Comparison of ENCODE assay signal across 26 cellular contexts in the genomic region with DNA sequence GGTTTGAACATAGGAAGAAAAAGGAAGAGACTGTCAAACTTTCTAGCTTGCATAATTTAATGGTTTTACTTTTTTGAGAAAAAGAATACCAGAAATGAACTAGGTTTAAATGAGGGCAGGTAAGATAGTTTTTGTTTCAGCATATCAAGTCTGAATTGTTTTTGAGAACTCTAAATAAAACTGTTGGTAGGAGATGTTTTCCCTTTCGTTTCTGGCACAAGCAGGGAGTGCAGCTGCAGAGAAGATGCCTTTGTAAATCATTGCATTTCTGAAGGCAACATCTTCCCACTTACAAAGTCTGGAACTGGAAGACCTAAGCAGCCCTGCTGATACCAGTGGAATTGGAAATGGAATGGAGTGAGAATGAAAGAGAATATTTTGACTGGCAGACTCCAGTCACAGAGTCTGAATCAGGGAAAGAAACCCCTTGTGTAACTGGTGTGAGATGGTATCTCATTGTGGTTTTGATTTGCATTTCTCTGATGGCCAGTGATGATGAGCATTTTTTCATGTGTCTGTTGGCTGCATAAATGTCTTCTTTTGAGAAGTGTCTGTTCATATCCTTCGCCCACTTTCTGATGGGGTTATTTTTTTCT.
DNase-seq lines count a peak whose midpoint lies in the region; ATAC-seq, FAIRE-seq and TF ChIP-seq lines count a peak whose summit lies in the region.
"Had no signal": no experiment of that assay in that cellular context is flagged by ENCODE, and none has a peak within 500 bp of the region (broad histone marks: within the 10 kb centered on the region; RNA-seq: fewer than 3 reads in every experiment).

No MANE protein-coding gene starts in this region.

- H3K4me3 ChIP-seq in GM23338 (no peak overlapping the region), endodermal cell (ENCODE audit: low read length) (no peak overlapping the region), kidney (ENCODE audit: low read length in 2 of 2) (no peak overlapping the region)
- H3K4me3 ChIP-seq: GM12878, PC-9, SJSA1 had no signal

- 88 to 91% methylated on average over 1 to 2 of the region's 2 CpGs for WGBS in endodermal cell (ENCODE audit: insufficient coverage in 1 of 2, insufficient read length in 1 of 2), 2 experiments

- peaks cover 9% of the 10 kb centered on the region for H3K9me3 ChIP-seq in endodermal cell (ENCODE audit: control insufficient read depth, low read length)
- H3K9me3 ChIP-seq in kidney (ENCODE audit: control insufficient read depth in 1 of 2, low read length in 2 of 2): peaks cover 0 to under 1% of the 10 kb centered on the region in 2 donors

- H3K9me2 ChIP-seq in GM23338 (ENCODE audit: insufficient read depth): 0 out of 2 replicates have a peak, but pooled peaks cover 3% of the 10 kb centered on the region

- peaks cover 6% of the 10 kb centered on the region for H3K27me3 Mint-ChIP-seq in GM23338 (ENCODE audit: insufficient read depth, low read depth, poor library complexity)
- H3K27me3 Mint-ChIP-seq in endodermal cell (ENCODE audit: insufficient read depth): no peaks in the 10 kb centered on the region
- H3K27me3 Mint-ChIP-seq: CD4-positive, CD25-positive, alpha-beta regulatory T cell; IgD-negative memory B cell had no signal

- H3K79me2 ChIP-seq in GM23338 (replicated peaks; ENCODE audit: insufficient read depth): no peaks in the 10 kb centered on the region

- H3K27ac ChIP-seq in GM23338 (ENCODE audit: low read depth): no peak overlapping the region
- H3K27ac ChIP-seq in endodermal cell (ENCODE audit: low read depth, low read length): no peak overlapping the region
- H3K27ac ChIP-seq in kidney (ENCODE audit: low read depth in 2 of 2, low read length in 2 of 2): no peak overlapping the region
- H3K27ac ChIP-seq: PC-9, SJSA1 had no signal

- H3K4me3 Mint-ChIP-seq in GM23338: no peak overlapping the region
- no peak overlapping the region for H3K4me3 Mint-ChIP-seq in endodermal cell
- H3K4me3 Mint-ChIP-seq: CD4-positive, CD25-positive, alpha-beta regulatory T cell; H9; IgD-negative memory B cell had no signal

- DNase-seq in EH (ENCODE audit: low read depth) (peak; percentile 63), GM23338 (ENCODE audit: low spot score) (no peak), RPMI7951 (ENCODE audit: low read depth) (peak; percentile 0), iris pigment epithelial cell (ENCODE audit: low read depth) (peak; percentile 13), endodermal cell (no peak), kidney (no peak), foreskin melanocyte (no peak)
- DNase-seq: BE2C; CD4-positive, CD25-positive, alpha-beta regulatory T cell; COR-L47; DMS 273 treated with DMSO at 0.1 percent for 48 hours; DND-41; GF-D8; H9; Kasumi-1; NCI-H1092 treated with DMSO at 0.1 percent for 48 hours; NCI-H146; NCI-H2029 treated with DMSO at 0.1 percent for 48 hours; NCI-H2171; NCI-H446; PC-9 had no signal

- intact Hi-C loops in kidney (cut with DNase I): no loop called here

- no peak overlapping the region for H3K27ac Mint-ChIP-seq in GM23338
- H3K27ac Mint-ChIP-seq in endodermal cell: no peak overlapping the region
- H3K27ac Mint-ChIP-seq: CD4-positive, CD25-positive, alpha-beta regulatory T cell; H9; IgD-negative memory B cell had no signal

- no peaks in the 10 kb centered on the region for H3K27me3 ChIP-seq in GM23338 (ENCODE audit: insufficient read depth)
- H3K27me3 ChIP-seq in endodermal cell (ENCODE audit: control insufficient read depth, insufficient read depth, low read length, poor library complexity, severe bottlenecking): no peaks in the 10 kb centered on the region
- H3K27me3 ChIP-seq: BE2C, SJSA1 had no signal

- H3K9ac ChIP-seq in endodermal cell (ENCODE audit: extremely low read depth, low read length, poor library complexity, severe bottlenecking) (no peak overlapping the region), kidney (ENCODE audit: low read length in 2 of 2) (no peak overlapping the region)

- H3K36me3 ChIP-seq in GM23338 (ENCODE audit: insufficient read depth) (no peaks in the 10 kb centered on the region), endodermal cell (ENCODE audit: control insufficient read depth, insufficient read depth, low read length) (no peaks in the 10 kb centered on the region), kidney (ENCODE audit: control insufficient read depth in 1 of 2, insufficient read depth in 2 of 2, low read length in 2 of 2) (no peaks in the 10 kb centered on the region)
- H3K36me3 ChIP-seq: BE2C, SJSA1 had no signal

- no peaks in the 10 kb centered on the region for H4K20me1 ChIP-seq in GM23338 (replicated peaks; ENCODE audit: insufficient read depth)

- H3F3A ChIP-seq in GM23338 (replicated peaks; ENCODE audit: low read depth): no peaks in the 10 kb centered on the region

- peak overlapping the region; percentile 34; the same call in 1 of the 2 replicates for H2AFZ ChIP-seq in GM23338
- H2AFZ ChIP-seq: PC-9 had no signal

- no peak overlapping the region for H3K4me2 ChIP-seq in GM23338
- H3K4me2 ChIP-seq: PC-9 had no signal

- no peaks in the 10 kb centered on the region for H3K4me1 ChIP-seq in GM23338 (ENCODE audit: insufficient read depth)
- H3K4me1 ChIP-seq in endodermal cell (ENCODE audit: control insufficient read depth, insufficient read depth, low read length): peaks cover 3% of the 10 kb centered on the region
- no peaks in the 10 kb centered on the region for H3K4me1 ChIP-seq in kidney (ENCODE audit: control insufficient read depth in 1 of 2, insufficient read depth in 1 of 2, low read depth in 1 of 2, low read length in 2 of 2)
- H3K4me1 ChIP-seq: BE2C, SJSA1 had no signal

- H3K9me3 Mint-ChIP-seq in GM23338 (peaks cover 13% of the 10 kb centered on the region), endodermal cell (peaks cover 27% of the 10 kb centered on the region)

- no peak for ATAC-seq in GM23338
- ATAC-seq in GM18511 (IDR thresholded peaks at IDR 0.05; ENCODE audit: unreplicated experiment): no peak
- ATAC-seq: GM12878 had no signal

- peaks cover 10% of the 10 kb centered on the region; the same call in 2 of the 3 replicates for H3K36me3 Mint-ChIP-seq in GM23338 (ENCODE audit: low read depth)
- no peaks in the 10 kb centered on the region for H3K36me3 Mint-ChIP-seq in endodermal cell (ENCODE audit: low read depth)
- H3K36me3 Mint-ChIP-seq: CD4-positive, CD25-positive, alpha-beta regulatory T cell had no signal

- FAIRE-seq in kidney (lab: Jason Lieb, UNC): no peak
- FAIRE-seq: GM12878, HTR-8/SVneo had no signal

- TF ChIP-seq CTCF in GM23338 (conservative IDR thresholded peaks at IDR 0.05; ENCODE audit: low read depth in 2 of 2) (no peak), endodermal cell (conservative IDR thresholded peaks at IDR 0.05) (no peak), kidney (IDR thresholded peaks at IDR 0.05; ENCODE audit: borderline replicate concordance, extremely low read depth, insufficient read depth) (no peak)

- H3K4me1 Mint-ChIP-seq in GM23338: no peaks in the 10 kb centered on the region
- H3K4me1 Mint-ChIP-seq in endodermal cell: peaks cover 6% of the 10 kb centered on the region
- H3K4me1 Mint-ChIP-seq: CD4-positive, CD25-positive, alpha-beta regulatory T cell; H9; IgD-negative memory B cell had no signal

Comparison
In these comparisons a context has a peak if more than half of its experiments do, and no peak if none do; other contexts are left out.
1. DNase-seq: peak in EH (single experiment), RPMI7951 (single experiment) and iris pigment epithelial cell (single experiment); none in GM23338 (single experiment), endodermal cell (single experiment), kidney (single experiment) and foreskin melanocyte (single experiment).